In the genomic region with DNA sequence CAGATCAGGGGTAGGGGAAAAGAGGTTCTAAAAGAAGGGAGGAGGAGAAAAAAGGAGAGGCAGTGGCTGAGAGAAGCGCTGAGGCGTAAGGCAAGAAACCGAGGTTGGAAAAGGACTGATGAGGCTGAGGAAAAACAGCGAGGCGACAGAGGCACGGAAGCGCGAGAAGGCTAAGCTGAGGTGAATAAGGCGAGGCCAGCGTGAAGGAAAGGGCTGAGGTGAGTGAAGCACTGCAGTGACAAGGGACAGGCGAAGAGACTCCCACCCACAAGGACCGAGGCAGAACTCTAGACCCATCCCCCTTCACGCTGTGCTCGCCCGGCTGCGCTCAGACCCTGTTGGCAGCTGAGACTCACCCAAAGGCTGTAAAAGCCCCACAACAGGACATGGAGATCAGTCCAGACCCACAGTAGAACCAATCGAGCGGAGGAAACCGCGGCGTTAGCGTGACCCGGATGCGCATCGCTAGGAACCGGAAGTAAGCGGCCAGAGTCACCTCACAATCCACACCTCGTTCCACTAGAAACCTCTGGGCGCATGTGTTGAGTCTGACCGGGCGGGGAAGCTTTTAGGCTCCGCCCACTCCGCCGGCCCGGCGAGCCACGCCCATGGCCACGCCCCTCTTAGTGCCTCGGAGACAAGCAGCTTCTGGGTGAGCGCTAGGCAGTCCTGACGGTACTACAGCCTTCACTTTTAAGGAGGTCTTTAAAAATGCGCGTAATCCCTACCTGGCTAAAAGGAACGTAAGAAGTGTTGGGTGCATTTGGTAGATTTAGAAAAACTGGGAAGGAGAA, we compare ENCODE assay signal across 8 cellular contexts. TPM values are rescaled to one million over a fixed set of nuclear protein-coding genes. Genes with fewer than 3 reads are reported as not detected.
DNase-seq lines count a peak whose midpoint lies in the region; TF ChIP-seq lines count a peak whose summit lies in the region.

A gene with protein sequence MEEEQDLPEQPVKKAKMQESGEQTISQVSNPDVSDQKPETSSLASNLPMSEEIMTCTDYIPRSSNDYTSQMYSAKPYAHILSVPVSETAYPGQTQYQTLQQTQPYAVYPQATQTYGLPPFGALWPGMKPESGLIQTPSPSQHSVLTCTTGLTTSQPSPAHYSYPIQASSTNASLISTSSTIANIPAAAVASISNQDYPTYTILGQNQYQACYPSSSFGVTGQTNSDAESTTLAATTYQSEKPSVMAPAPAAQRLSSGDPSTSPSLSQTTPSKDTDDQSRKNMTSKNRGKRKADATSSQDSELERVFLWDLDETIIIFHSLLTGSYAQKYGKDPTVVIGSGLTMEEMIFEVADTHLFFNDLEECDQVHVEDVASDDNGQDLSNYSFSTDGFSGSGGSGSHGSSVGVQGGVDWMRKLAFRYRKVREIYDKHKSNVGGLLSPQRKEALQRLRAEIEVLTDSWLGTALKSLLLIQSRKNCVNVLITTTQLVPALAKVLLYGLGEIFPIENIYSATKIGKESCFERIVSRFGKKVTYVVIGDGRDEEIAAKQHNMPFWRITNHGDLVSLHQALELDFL (minus strand): TSS at position 443 of the 794 bp plus-strand sequence. CDS start 30,584 bp downstream, outside the sequence.

- peaks cover 10% of the 10 kb centered on the region for H3K4me1 ChIP-seq in effector memory CD4-positive, alpha-beta T cell (ENCODE audit: control insufficient read depth, insufficient read depth, low read length, poor library complexity, severe bottlenecking)

- H3K36me3 ChIP-seq in effector memory CD4-positive, alpha-beta T cell (ENCODE audit: control insufficient read depth, insufficient read depth, low read length), result no peaks in the 10 kb centered on the region

- DNase-seq in CMK (ENCODE audit: low read depth) (peak; percentile 99), GM20000 (ENCODE audit: low spot score) (peak; percentile 94), HT-29 (ENCODE audit: low spot score) (peak; percentile 98), NOMO-1 (lab: John Stamatoyannopoulos, UW; ENCODE audit: unreplicated experiment in 2 of 2) (peak; percentile 98), lung microvascular endothelial cell (ENCODE audit: low read depth in 2 of 2) (peak; percentile 98)
- peak; percentile 97 to 99 (median 98) for DNase-seq in effector memory CD4-positive, alpha-beta T cell
- peak; percentile 97 to 99 (median 99) for DNase-seq in stimulated activated CD4-positive, alpha-beta T cell treated with anti-CD3 and anti-CD28 coated beads, TNF-alpha, amount 100 ng/mL, for 48 hours (ENCODE audit: low read depth in 3 of 3)

- CTCF ChIA-PET in activated CD8-positive, alpha-beta memory T cell treated with anti-CD3 and anti-CD28 coated beads for 36 hours (lab: Charles Lee), result interaction anchor here (0.6 to 6.2 kb wide), 9 partner anchors 15 to 254 kb away, joined by 3 to 44 read pairs (median 3); no protein-coding TSS in a partner anchor

- TF ChIP-seq CTCF in GM20000 (IDR thresholded peaks at IDR 0.05; ENCODE audit: extremely low read depth, missing control alignments), result no peak

- H3K27me3 ChIP-seq in effector memory CD4-positive, alpha-beta T cell (replicated peaks; ENCODE audit: control insufficient read depth, insufficient read depth, low read length, poor library complexity, severe bottlenecking), result no peaks in the 10 kb centered on the region

- POLR2A ChIA-PET in activated CD8-positive, alpha-beta memory T cell treated with anti-CD3 and anti-CD28 coated beads for 36 hours (lab: Charles Lee), result interaction anchor here (0.6 to 1.6 kb wide), 9 partner anchors 13 to 245 kb away, joined by 3 to 9 read pairs (median 3); a partner anchor contains a TSS

- peak within 1 kb of the TSS; percentile 85 for H3K4me3 ChIP-seq in effector memory CD4-positive, alpha-beta T cell (ENCODE audit: insufficient read depth, low read depth, low read length, poor library complexity, severe bottlenecking)

- no peaks in the 10 kb centered on the region for H3K9me3 ChIP-seq in effector memory CD4-positive, alpha-beta T cell (ENCODE audit: control insufficient read depth, low read length)

- peak within 1 kb of the TSS; percentile 80 for H3K27ac ChIP-seq in effector memory CD4-positive, alpha-beta T cell (ENCODE audit: insufficient read depth, low read length, poor library complexity, severe bottlenecking)

RNA-seq across cellular contexts. Expression of the gene that starts here (rescaled TPM):
- 4.4 and 6.7 TPM in 2 replicates for total RNA-seq in HT-29 (2014; rRNA removed; shearing (Covaris generic))
- 10 to 100 TPM; 37.5 to 39.6 TPM for total RNA-seq in activated CD8-positive, alpha-beta memory T cell treated with anti-CD3 and anti-CD28 coated beads for 36 hours
- total RNA-seq in lung microvascular endothelial cell, result 7.6 and 8.5 TPM in 2 replicates

Comparison
In these comparisons a context has a peak if more than half of its experiments do, and no peak if none do; other contexts are left out.
1. Peak in every context shown above with its lines: DNase-seq, H3K4me3 ChIP-seq and H3K27ac ChIP-seq.